1 cellular context compared by ENCODE assay signal in genomic region chr1:156500847-156501686, GRCh38.
TF ChIP-seq lines count a peak whose summit lies in the region.

No MANE protein-coding gene starts in this region.

TF ChIP-seq in K562, 482 proteins besides CTCF, POLR2A, EP300 and RAD21 (continued from another document and continues in another):
- TF ChIP-seq ZNF274 (IDR thresholded peaks at IDR 0.05; ENCODE audit: borderline replicate concordance, low read depth, low read length) (no peak), BRF1 (IDR thresholded peaks at IDR 0.05; ENCODE audit: borderline replicate concordance, extremely low read depth, insufficient read length) (no peak), ZNF740 (CRISPR knock-in tag; IDR thresholded peaks at IDR 0.05) (peak; percentile 94), ZNF740 (tag; IDR thresholded peaks at IDR 0.05) (peak in 1 of 2 experiments; percentile 89; a peak in 1 of 4 replicates), ARHGAP35 (IDR thresholded peaks at IDR 0.05; ENCODE audit: partially characterized antibody) (no peak), MYC (IDR thresholded peaks at IDR 0.05; ENCODE audit: low read depth, low read length) (peak; percentile 92), MYC (CRISPR knock-in tag; IDR thresholded peaks at IDR 0.05; ENCODE audit: borderline replicate concordance, low read depth) (peak; percentile 88), ZNF445 (CRISPR knock-in tag; IDR thresholded peaks at IDR 0.05; ENCODE audit: low read depth) (no peak), ZBTB40 (IDR thresholded peaks at IDR 0.05) (peak; percentile 12; the same call in 1 of the 2 replicates), ZBTB40 (CRISPR knock-in tag; IDR thresholded peaks at IDR 0.05) (peak; percentile 44; the same call in 1 of the 2 replicates), DPF2 (IDR thresholded peaks at IDR 0.05) (peak; percentile 13; the same call in 1 of the 2 replicates), ZBTB26 (CRISPR knock-in tag; IDR thresholded peaks at IDR 0.05) (peak; percentile 62; the same call in 1 of the 2 replicates), ATF3 (IDR thresholded peaks at IDR 0.05) (peak; percentile 61), ATF3 (CRISPR knock-in tag; conservative IDR thresholded peaks at IDR 0.05) (no peak; the same call in 1 of the 2 replicates), TEAD4 (IDR thresholded peaks at IDR 0.05; ENCODE audit: low read length) (peak; percentile 70), TEAD4 (CRISPR knock-in tag; IDR thresholded peaks at IDR 0.05; ENCODE audit: borderline replicate concordance) (peak; percentile 96), ETV6 (IDR thresholded peaks at IDR 0.05; ENCODE audit: borderline replicate concordance in 1 of 2, low read depth in 2 of 2, low read length in 1 of 2) (no peak), ETV6 (CRISPR knock-in tag; IDR thresholded peaks at IDR 0.05; ENCODE audit: borderline replicate concordance) (peak; percentile 93; the same call in 1 of the 2 replicates), PHF21A (IDR thresholded peaks at IDR 0.05; ENCODE audit: borderline replicate concordance, low read depth) (no peak), THAP12 (CRISPR knock-in tag; IDR thresholded peaks at IDR 0.05) (peak; percentile 85), SNRNP70 (optimal IDR thresholded peaks at IDR 0.05; ENCODE audit: low read depth, low read length) (no peak), ZBTB8A (IDR thresholded peaks at IDR 0.05; ENCODE audit: partially characterized antibody) (no peak), POLR2H (tag; IDR thresholded peaks at IDR 0.05; ENCODE audit: low read depth) (peak; percentile 30; the same call in 1 of the 2 replicates), HMGXB4 (CRISPR knock-in tag; IDR thresholded peaks at IDR 0.05) (peak; percentile 85), ARID2 (IDR thresholded peaks at IDR 0.05) (no peak), RBBP5 (IDR thresholded peaks at IDR 0.05; ENCODE audit: borderline replicate concordance, insufficient read depth, low read length, poor library complexity, severe bottlenecking) (peak; percentile 70), ZNF12 (CRISPR knock-in tag; IDR thresholded peaks at IDR 0.05) (peak; percentile 78), RNF2 (IDR thresholded peaks at IDR 0.05) (peak; percentile 77; the same call in 1 of the 2 replicates), ELF1 (tag; IDR thresholded peaks at IDR 0.05) (peak; percentile 39; the same call in 1 of the 2 replicates), FOS (IDR thresholded peaks at IDR 0.05; ENCODE audit: extremely low read depth, insufficient read length) (peak; percentile 72), ZNF511 (CRISPR knock-in tag; IDR thresholded peaks at IDR 0.05) (peak; percentile 98), ZNF639 (CRISPR knock-in tag; conservative IDR thresholded peaks at IDR 0.05 in 1 of 2, IDR thresholded peaks at IDR 0.05 in 1 of 2) (peak in 1 of 2 experiments; percentile 51; a peak in 1 of 4 replicates), ZKSCAN8 (CRISPR knock-in tag; IDR thresholded peaks at IDR 0.05) (no peak), E2F3 (CRISPR knock-in tag; IDR thresholded peaks at IDR 0.05) (peak; percentile 86), NFXL1 (CRISPR knock-in tag; IDR thresholded peaks at IDR 0.05) (no peak), E2F1 (CRISPR knock-in tag; IDR thresholded peaks at IDR 0.05) (0 out of 2 replicates have a peak, but pooled peaks have one; percentile 37), RBFOX2 (IDR thresholded peaks at IDR 0.05; ENCODE audit: low read depth, low read length) (peak; percentile 92), BRD4 (IDR thresholded peaks at IDR 0.05) (peak; percentile 84; the same call in 1 of the 2 replicates), MTA3 (IDR thresholded peaks at IDR 0.05; ENCODE audit: borderline replicate concordance) (peak; percentile 61; the same call in 1 of the 2 replicates), MTA1 (IDR thresholded peaks at IDR 0.05; ENCODE audit: borderline replicate concordance) (0 out of 2 replicates have a peak, but pooled peaks have one; percentile 28), ZC3H11A (IDR thresholded peaks at IDR 0.05; ENCODE audit: low read depth, low read length) (no peak)
